ENCODE assay signal across 13 cellular contexts in the genomic region with DNA sequence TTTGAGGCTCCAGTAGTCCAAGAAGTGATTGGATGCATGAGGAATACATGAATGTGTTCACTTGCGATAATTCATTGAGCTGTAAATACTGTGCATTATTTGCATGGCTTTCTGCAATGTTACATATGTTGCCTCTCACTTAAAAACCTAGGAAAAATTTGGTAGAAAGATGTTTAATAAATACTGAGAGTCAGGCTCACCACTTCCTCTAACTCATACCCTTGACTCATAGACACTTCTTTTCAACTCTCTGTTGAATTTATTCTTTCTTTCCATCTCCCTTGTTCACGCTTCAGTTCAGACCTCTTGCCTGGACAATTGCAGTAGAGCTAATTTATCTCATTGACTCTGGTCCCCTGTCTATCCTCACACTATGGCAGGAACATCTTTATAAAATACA.
"Had no signal": no experiment of that assay in that cellular context is flagged by ENCODE, and none has a peak within 500 bp of the region (broad histone marks: within the 10 kb centered on the region; RNA-seq: fewer than 3 reads in every experiment).

No MANE protein-coding gene starts in this region.

- H3K4me3 ChIP-seq: dorsolateral prefrontal cortex, lung, right atrium auricular region, smooth muscle cell had no signal

- H3K9me3 Mint-ChIP-seq: naive thymus-derived CD4-positive, alpha-beta T cell had no signal

- H3K36me3 ChIP-seq: right atrium auricular region had no signal

- H3K4me3 Mint-ChIP-seq: T-helper 17 cell had no signal

- H3K27ac Mint-ChIP-seq: T-helper 17 cell had no signal

- H3K27me3 Mint-ChIP-seq: naive thymus-derived CD4-positive, alpha-beta T cell; T-helper 17 cell had no signal

- H3K9me3 ChIP-seq: right atrium auricular region had no signal

- ATAC-seq: left colon; naive thymus-derived CD4-positive, alpha-beta T cell; T-helper 17 cell had no signal

- H3K4me1 ChIP-seq: right atrium auricular region had no signal

- DNase-seq: activated gamma-delta T cell treated with Interleukin-2 at 50 U/mL for 16 hours; amniotic stem cell; dorsolateral prefrontal cortex; glutamatergic neuron; left colon; naive thymus-derived CD4-positive, alpha-beta T cell; posterior cingulate gyrus; substantia nigra; T-helper 17 cell; trophoblast cell had no signal
